ENCODE assay signal across 17 cellular contexts in the genomic region with DNA sequence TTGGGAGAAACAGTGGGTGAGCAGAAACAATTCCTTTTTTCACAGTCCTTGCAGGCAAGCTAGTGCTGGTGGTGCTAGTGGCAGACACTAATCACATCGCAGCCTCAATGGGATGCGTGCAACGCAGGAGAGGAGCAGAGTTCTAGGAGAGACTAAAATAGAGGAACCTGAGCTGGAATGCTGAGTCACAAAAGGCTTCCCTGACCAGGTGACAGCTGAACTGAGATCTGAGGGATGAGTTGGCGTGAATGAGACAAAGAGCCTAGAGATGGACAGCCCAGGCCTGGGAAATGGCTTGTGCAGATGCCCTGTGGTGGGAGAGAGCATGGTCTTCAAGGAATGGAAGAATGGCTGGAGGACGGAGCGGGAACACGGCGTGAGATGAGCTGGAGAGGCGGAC.
"Had no signal": no experiment of that assay in that cellular context is flagged by ENCODE, and none has a peak within 500 bp of the region (broad histone marks: within the 10 kb centered on the region; RNA-seq: fewer than 3 reads in every experiment).

No MANE protein-coding gene starts in this region.

- DNase-seq: activated CD4-positive, alpha-beta T cell treated with anti-CD3 and anti-CD28 coated beads, Interleukin-2, amount 10 ng/mL, durations not matched to agents 24 days and 14 days; activated CD4-positive, CD25-positive, alpha-beta regulatory T cell; activated T-cell treated with anti-CD3 and anti-CD28 coated beads, Interleukin-2, amount 50 U/mL, for 24 hours; body of pancreas; central memory CD4-positive, alpha-beta T cell; colonic mucosa; erythroblast; foreskin melanocyte; heart left ventricle; kidney glomerular epithelial cell; left ventricle myocardium superior; stimulated activated naive CD8-positive, alpha-beta T cell treated with anti-CD3 and anti-CD28 coated beads, Interleukin-15, Interleukin-2, amounts not matched to agents 100 U/mL and 50 U/mL, for 24 hours; substantia nigra; T-helper 1 cell; T1000; tibial artery had no signal

- H3K9me3 ChIP-seq: colonic mucosa, right atrium auricular region had no signal

- H3K4me3 ChIP-seq: body of pancreas, colonic mucosa, heart left ventricle, right atrium auricular region, tibial artery had no signal

- H3K4me1 ChIP-seq: body of pancreas, colonic mucosa, heart left ventricle, right atrium auricular region, tibial artery had no signal

- H3K36me3 ChIP-seq: colonic mucosa, heart left ventricle, right atrium auricular region, tibial artery had no signal

- H3K27me3 ChIP-seq: body of pancreas, colonic mucosa, heart left ventricle, right atrium auricular region, tibial artery had no signal

- H3K27ac ChIP-seq: body of pancreas, colonic mucosa, heart left ventricle, right atrium auricular region, tibial artery had no signal
